ENCODE assay signal across 10 cellular contexts in genomic region chr20:50762045-50762422, GRCh38. TPM values are rescaled to one million over a fixed set of nuclear protein-coding genes. Genes with fewer than 3 reads are reported as not detected.
A peak's percentile ranks its signal among the peaks of the same experiment; 100 is the strongest.
DNase-seq lines count a peak whose midpoint lies in the region; ATAC-seq, FAIRE-seq and TF ChIP-seq lines count a peak whose summit lies in the region.
"Had no signal": no experiment of that assay in that cellular context is flagged by ENCODE, and none has a peak within 500 bp of the region (broad histone marks: within the 10 kb centered on the region; RNA-seq: fewer than 3 reads in every experiment).

No MANE protein-coding gene starts in this region.

- DNase-seq in cardiac fibroblast (ENCODE audit: low read depth in 2 of 2), result peak; percentile 17 to 27
- DNase-seq in thyroid gland, result peak; percentile 73 to 82
- no peak for DNase-seq in islet precursor cell
- DNase-seq in small intestine, result no peak
- DNase-seq in natural killer cell treated with Interleukin-12 subunit alpha and Interleukin-12 subunit beta and Interleukin-15 and Interleukin-18, amount 100 ng/mL, for 72 hours (ENCODE audit: low spot score), result no peak
- DNase-seq: DMS153, NCI-H1417 had no signal

- H3F3A ChIP-seq in Loucy (ENCODE audit: low read depth), result no peaks in the 10 kb centered on the region

- no peak for TF ChIP-seq RAD21 in liver (IDR thresholded peaks at IDR 0.05)

- H3K4me3 Mint-ChIP-seq in natural killer cell treated with Interleukin-12 subunit alpha and Interleukin-12 subunit beta and Interleukin-15 and Interleukin-18, amount 100 ng/mL, for 72 hours, result no peak overlapping the region

- H3K9ac ChIP-seq in Loucy (ENCODE audit: low read depth, low read length, poor library complexity, severe bottlenecking) (no peak overlapping the region), liver (ENCODE audit: low read depth in 1 of 2, low read length in 2 of 2) (no peak overlapping the region)

- no peak for ATAC-seq in natural killer cell treated with Interleukin-12 subunit alpha and Interleukin-12 subunit beta and Interleukin-15 and Interleukin-18, amount 100 ng/mL, for 72 hours

- H4K20me1 ChIP-seq in Loucy (ENCODE audit: insufficient read depth, low read length, poor library complexity, severe bottlenecking), result no peaks in the 10 kb centered on the region

- peak overlapping the region; percentile 29 for H3K4me3 ChIP-seq in Loucy (ENCODE audit: low read length, poor library complexity, severe bottlenecking)
- H3K4me3 ChIP-seq in cardiac fibroblast (replicated peaks in 1 of 2; ENCODE audit: low read depth in 2 of 2, low read length in 2 of 2), result no peak overlapping the region
- no peak overlapping the region for H3K4me3 ChIP-seq in liver (ENCODE audit: low read depth in 1 of 3, low read length in 3 of 3)
- H3K4me3 ChIP-seq in thyroid gland (replicated peaks in 1 of 3), result no peak overlapping the region
- no peak overlapping the region for H3K4me3 ChIP-seq in small intestine (ENCODE audit: low read depth in 1 of 2, low read length in 2 of 2)

- H3K36me3 ChIP-seq in Loucy (ENCODE audit: insufficient read depth, low read length), result no peaks in the 10 kb centered on the region
- no peaks in the 10 kb centered on the region for H3K36me3 ChIP-seq in liver (ENCODE audit: control insufficient read depth in 4 of 4, insufficient read depth in 3 of 4, low read depth in 1 of 4, low read length in 3 of 4)
- no peaks in the 10 kb centered on the region for H3K36me3 ChIP-seq in thyroid gland
- H3K36me3 ChIP-seq in small intestine (ENCODE audit: control insufficient read depth in 2 of 2, insufficient read depth in 2 of 2, low read length in 2 of 2), result no peaks in the 10 kb centered on the region

- H3K27me3 ChIP-seq in Loucy (ENCODE audit: insufficient read depth, low read length, poor library complexity, severe bottlenecking) (no peaks in the 10 kb centered on the region), liver (ENCODE audit: control insufficient read depth in 4 of 4, insufficient read depth in 4 of 4, low read length in 3 of 4) (no peaks in the 10 kb centered on the region), thyroid gland (no peaks in the 10 kb centered on the region), small intestine (ENCODE audit: control insufficient read depth in 2 of 2, insufficient read depth in 2 of 2, low read length in 2 of 2) (no peaks in the 10 kb centered on the region)
- H3K27me3 ChIP-seq: dorsolateral prefrontal cortex had no signal

- TF ChIP-seq POLR2A in thyroid gland (IDR thresholded peaks at IDR 0.05), result no peak

- FAIRE-seq in small intestine (lab: Jason Lieb, UNC), result no peak

- H3K27ac ChIP-seq in liver (ENCODE audit: low read depth in 1 of 2, low read length in 2 of 2) (peak overlapping the region; percentile 58 to 76), thyroid gland (peak overlapping the region; percentile 79 to 83 (median 79)), small intestine (ENCODE audit: low read depth in 1 of 2, low read length in 1 of 2) (peak overlapping the region in 1 of 2 donors; percentile 52)
- H3K27ac ChIP-seq: dorsolateral prefrontal cortex had no signal

- TF ChIP-seq CTCF in Loucy (conservative IDR thresholded peaks at IDR 0.05; ENCODE audit: low read length) (no peak), cardiac fibroblast (IDR thresholded peaks at IDR 0.05; ENCODE audit: low read depth, low read length) (no peak), liver (IDR thresholded peaks at IDR 0.05; ENCODE audit: low read depth, low read length, missing input control) (no peak), thyroid gland (IDR thresholded peaks at IDR 0.05) (no peak)

- no peaks in the 10 kb centered on the region for H3K4me1 Mint-ChIP-seq in natural killer cell treated with Interleukin-12 subunit alpha and Interleukin-12 subunit beta and Interleukin-15 and Interleukin-18, amount 100 ng/mL, for 72 hours (ENCODE audit: low read depth in 2 of 2)

- H3K36me3 Mint-ChIP-seq in natural killer cell treated with Interleukin-12 subunit alpha and Interleukin-12 subunit beta and Interleukin-15 and Interleukin-18, amount 100 ng/mL, for 72 hours, result no peaks in the 10 kb centered on the region

- H3K27ac Mint-ChIP-seq in natural killer cell treated with Interleukin-12 subunit alpha and Interleukin-12 subunit beta and Interleukin-15 and Interleukin-18, amount 100 ng/mL, for 72 hours, result no peak overlapping the region

- intact Hi-C loops in thyroid gland (cut with DNase I), result no loop called here

- peaks cover 0 to under 1% of the 10 kb centered on the region in 2 donors for H3K27me3 Mint-ChIP-seq in natural killer cell treated with Interleukin-12 subunit alpha and Interleukin-12 subunit beta and Interleukin-15 and Interleukin-18, amount 100 ng/mL, for 72 hours

- H3K9me3 ChIP-seq in Loucy (ENCODE audit: insufficient read depth, low read depth, low read length), result no peaks in the 10 kb centered on the region
- H3K9me3 ChIP-seq in liver (ENCODE audit: control insufficient read depth in 4 of 4, low read length in 3 of 4), result no peaks in the 10 kb centered on the region
- no peaks in the 10 kb centered on the region for H3K9me3 ChIP-seq in thyroid gland
- H3K9me3 ChIP-seq in small intestine (ENCODE audit: control insufficient read depth, low read depth), result no peaks in the 10 kb centered on the region

- 77% methylated on average over 6 of the region's 6 CpGs for WGBS in liver
- WGBS in thyroid gland, 2 donors, result 27 to 34% methylated on average over 6 of the region's 6 CpGs
- WGBS in small intestine, 3 donors, result 27 to 47% (median 33%) methylated on average over 6 of the region's 6 CpGs

- H3K9me3 Mint-ChIP-seq in natural killer cell treated with Interleukin-12 subunit alpha and Interleukin-12 subunit beta and Interleukin-15 and Interleukin-18, amount 100 ng/mL, for 72 hours, result no peaks in the 10 kb centered on the region

- no peak overlapping the region for H3K4me2 ChIP-seq in Loucy (ENCODE audit: low read depth, low read length, poor library complexity, severe bottlenecking)

- H3K4me1 ChIP-seq in Loucy (ENCODE audit: insufficient read depth, low read length, poor library complexity, severe bottlenecking) (no peaks in the 10 kb centered on the region), liver (ENCODE audit: control insufficient read depth in 4 of 4, insufficient read depth in 4 of 4, low read length in 3 of 4) (peaks cover 2 to 19% (median 15%) of the 10 kb centered on the region in 4 donors), thyroid gland (peaks cover 19 to 30% of the 10 kb centered on the region in 2 donors), small intestine (ENCODE audit: control insufficient read depth in 2 of 2, insufficient read depth in 1 of 2, low read depth in 1 of 2, low read length in 1 of 2) (no peaks in the 10 kb centered on the region)

- no peaks in the 10 kb centered on the region for H3K79me2 ChIP-seq in Loucy (ENCODE audit: insufficient read depth, low read length)

- H3K9me2 ChIP-seq in Loucy (replicated peaks; ENCODE audit: low read depth, low read length), result no peaks in the 10 kb centered on the region

- no peak overlapping the region for H2AFZ ChIP-seq in Loucy (ENCODE audit: low read length)

TF ChIP-seq in liver, 16 proteins besides CTCF, POLR2A, EP300 and RAD21 (continues in another document):
- TF ChIP-seq FOXA2 (IDR thresholded peaks at IDR 0.05), result no peak
- no peak for TF ChIP-seq YY1 (IDR thresholded peaks at IDR 0.05)
- no peak for TF ChIP-seq ZBTB33 (IDR thresholded peaks at IDR 0.05)
- TF ChIP-seq TAF1 (conservative IDR thresholded peaks at IDR 0.05), result no peak
- TF ChIP-seq MAX (IDR thresholded peaks at IDR 0.05), result no peak
- no peak for TF ChIP-seq SP1 (IDR thresholded peaks at IDR 0.05)
- no peak for TF ChIP-seq FOXA1 (IDR thresholded peaks at IDR 0.05)
- no peak for TF ChIP-seq JUND (IDR thresholded peaks at IDR 0.05)
- no peak for TF ChIP-seq RXRA (IDR thresholded peaks at IDR 0.05)
- no peak for TF ChIP-seq EGR1 (IDR thresholded peaks at IDR 0.05; ENCODE audit: low read depth in 2 of 2)
- no peak for TF ChIP-seq HNF4G (IDR thresholded peaks at IDR 0.05)
- TF ChIP-seq HNF4A (conservative IDR thresholded peaks at IDR 0.05), result no peak

RNA-seq across cellular contexts. Expression of gene PARD6B, which starts 30.7 kb away (rescaled TPM):
- 1 to 10 TPM; 6.2 to 8.8 TPM for total RNA-seq in liver
- 1 to 10 TPM; 1.2 to 5.7 TPM for polyA plus RNA-seq in liver
- 10 to 100 TPM; 14.3 to 18.1 (median 17.7) TPM for total RNA-seq in thyroid gland
- polyA plus RNA-seq in small intestine, result 1 to 10 TPM; 2.4 to 9.2 (median 8.9) TPM
- total RNA-seq in natural killer cell treated with Interleukin-12 subunit alpha and Interleukin-12 subunit beta and Interleukin-15 and Interleukin-18, amount 100 ng/mL, for 72 hours, result 1 to 10 TPM; 3.8 to 4.1 TPM

RNA-seq across cellular contexts. Expression of gene BCAS4, which starts 32.8 kb away (rescaled TPM):
- total RNA-seq in liver (under 1 TPM; 0.47 to 0.50 TPM), thyroid gland (10 to 100 TPM in 3 of 4 donors, 1 to 10 TPM in 1; 6.6 to 15.7 (median 13.1) TPM)
- polyA plus RNA-seq in liver (under 1 TPM; 0.25 to 0.47 TPM), small intestine (1 to 10 TPM in 2 of 3 donors, under 1 TPM in 1; 0.45 to 1.7 (median 1.4) TPM)
- 10 to 100 TPM in 1 of 2 donors, 1 to 10 TPM in 1; 6.7 to 15.0 TPM for total RNA-seq in natural killer cell treated with Interleukin-12 subunit alpha and Interleukin-12 subunit beta and Interleukin-15 and Interleukin-18, amount 100 ng/mL, for 72 hours

Comparison
In these comparisons a context has a peak if more than half of its experiments do, and no peak if none do; other contexts are left out.
1. DNase-seq: peak in cardiac fibroblast (2 of 2) and thyroid gland (2 of 2); none in islet precursor cell (single experiment), small intestine (single experiment) and natural killer cell treated with Interleukin-12 subunit alpha and Interleukin-12 subunit beta and Interleukin-15 and Interleukin-18, amount 100 ng/mL, for 72 hours (single experiment).
2. RNA of gene BCAS4, which starts 32.8 kb away (total RNA-seq): 6.7 to 15.0 TPM in natural killer cell treated with Interleukin-12 subunit alpha and Interleukin-12 subunit beta and Interleukin-15 and Interleukin-18, amount 100 ng/mL, for 72 hours and 6.6 to 15.7 TPM in thyroid gland; 0.47 to 0.50 TPM in liver; every median in the first group is over 4 times any median in the second.